ENCODE assay signal across 1 cellular context in the genomic region with DNA sequence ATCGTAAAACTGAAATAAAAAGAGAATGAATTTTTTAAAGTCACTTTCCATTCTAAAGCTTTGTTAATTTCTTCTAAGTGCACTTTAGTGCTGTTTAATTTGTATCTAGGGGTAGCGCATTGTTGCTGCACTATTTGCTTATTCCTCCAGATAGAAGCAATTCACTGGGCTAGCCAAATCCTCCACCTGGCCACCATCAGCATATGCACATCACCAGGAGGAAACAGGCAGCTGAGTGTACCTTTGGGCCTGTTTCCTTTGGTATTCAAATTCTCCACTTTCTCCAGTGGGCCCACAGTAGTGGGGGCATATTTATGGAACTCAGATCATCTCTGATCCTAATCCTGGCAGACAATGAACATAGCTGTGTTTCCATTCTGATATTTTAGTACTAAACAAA.
TF ChIP-seq lines count a peak whose summit lies in the region.

No MANE protein-coding gene starts in this region.

TF ChIP-seq in GM23338, 12 proteins besides CTCF, POLR2A, EP300 and RAD21 (continued from another document):
- TF ChIP-seq JUNB (IDR thresholded peaks at IDR 0.05; ENCODE audit: unreplicated experiment) (no peak), EZH2 (IDR thresholded peaks at IDR 0.05; ENCODE audit: low read depth, unreplicated experiment) (no peak), EZH2phosphoT487 (IDR thresholded peaks at IDR 0.05; ENCODE audit: unreplicated experiment) (no peak), STAT1 (IDR thresholded peaks at IDR 0.05; ENCODE audit: unreplicated experiment) (no peak), ETS1 (IDR thresholded peaks at IDR 0.05) (no peak)
